Comparison of ENCODE assay signal across 10 cellular contexts in the genomic region with DNA sequence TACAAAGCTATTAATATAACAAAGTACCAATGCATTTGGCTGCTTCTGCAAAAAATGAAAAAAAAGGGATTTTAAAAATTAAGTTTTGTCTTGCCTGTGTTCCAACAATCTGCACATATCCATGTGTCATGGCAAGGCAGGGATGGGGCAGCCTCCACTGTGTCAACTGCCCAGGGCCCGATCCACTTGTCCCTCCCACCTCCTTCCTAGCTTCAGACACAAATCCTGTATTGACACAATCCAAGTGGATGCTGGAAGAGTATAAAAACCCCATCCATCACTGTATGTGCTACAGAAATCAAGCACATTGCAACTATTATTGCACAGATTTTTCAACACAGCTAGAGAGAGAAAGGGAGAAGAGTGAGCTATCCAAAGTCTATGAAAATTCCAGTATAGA.
A peak's percentile ranks its signal among the peaks of the same experiment; 100 is the strongest.
DNase-seq lines count a peak whose midpoint lies in the region; ATAC-seq and TF ChIP-seq lines count a peak whose summit lies in the region.
"Had no signal": no experiment of that assay in that cellular context is flagged by ENCODE, and none has a peak within 500 bp of the region (broad histone marks: within the 10 kb centered on the region; RNA-seq: fewer than 3 reads in every experiment).

No MANE protein-coding gene starts in this region.

- H3K23ac ChIP-seq in mesendoderm (ENCODE audit: low read length), result no peak overlapping the region

- DNase-seq in DMS153 treated with DMSO at 0.1 percent for 48 hours (lab: John Stamatoyannopoulos, UW; ENCODE audit: unreplicated experiment) (peak; percentile 50), posterior vena cava (ENCODE audit: low spot score) (no peak), mesendoderm (no peak), GM10248 (ENCODE audit: extremely low spot score) (no peak)
- DNase-seq in activated naive CD8-positive, alpha-beta T cell treated with anti-CD3 and anti-CD28 coated beads, Interleukin-2, amount 10 ng/mL, durations not matched to agents 7 days and 5 days, result no peak

- H3K9me3 ChIP-seq in Loucy (ENCODE audit: insufficient read depth, low read depth, low read length), result no peaks in the 10 kb centered on the region

- no peak overlapping the region for H4K8ac ChIP-seq in mesendoderm (ENCODE audit: low read depth, low read length)

- H3K56ac ChIP-seq in mesendoderm (ENCODE audit: low read length), result no peak overlapping the region

- no peak overlapping the region for H3K4ac ChIP-seq in mesendoderm (ENCODE audit: low read depth, low read length)

- H3K27ac Mint-ChIP-seq in activated naive CD8-positive, alpha-beta T cell treated with anti-CD3 and anti-CD28 coated beads, Interleukin-2, amount 10 ng/mL, durations not matched to agents 7 days and 5 days, result peak overlapping the region; percentile 100
- H3K27ac Mint-ChIP-seq: neural progenitor cell, type B pancreatic cell had no signal

- POLR2A ChIA-PET in activated naive CD8-positive, alpha-beta T cell treated with anti-CD3 and anti-CD28 coated beads, Interleukin-2, amount 10 ng/mL, durations not matched to agents 7 days and 5 days (lab: Charles Lee), result interaction anchor here (0.6 to 2.0 kb wide), 6 partner anchors 9 to 57 kb away, joined by 3 to 11 read pairs (median 5); no protein-coding TSS in a partner anchor
- POLR2A ChIA-PET in GM10248 (lab: Yijun Ruan, JAX), result interaction anchor here (1.2 kb wide), 1 partner anchor 12 kb away, joined by 5 read pairs; no protein-coding TSS in a partner anchor

- no peak overlapping the region for H2AFZ ChIP-seq in Loucy (ENCODE audit: low read length)
- H2AFZ ChIP-seq: neural progenitor cell had no signal

- peaks cover 21% of the 10 kb centered on the region for H3K36me3 Mint-ChIP-seq in activated naive CD8-positive, alpha-beta T cell treated with anti-CD3 and anti-CD28 coated beads, Interleukin-2, amount 10 ng/mL, durations not matched to agents 7 days and 5 days
- H3K36me3 Mint-ChIP-seq: type B pancreatic cell had no signal

- H3K4me3 ChIP-seq in Loucy (ENCODE audit: low read length, poor library complexity, severe bottlenecking) (peak overlapping the region; percentile 90), rectal smooth muscle tissue (ENCODE audit: low read length) (peak overlapping the region; percentile 45), mesendoderm (ENCODE audit: low read length) (no peak overlapping the region)
- H3K4me3 ChIP-seq: neural progenitor cell had no signal

- no peaks in the 10 kb centered on the region for H3K9me3 Mint-ChIP-seq in activated naive CD8-positive, alpha-beta T cell treated with anti-CD3 and anti-CD28 coated beads, Interleukin-2, amount 10 ng/mL, durations not matched to agents 7 days and 5 days
- H3K9me3 Mint-ChIP-seq: neural progenitor cell, type B pancreatic cell had no signal

- H3K18ac ChIP-seq in mesendoderm (ENCODE audit: low read length), result no peak overlapping the region

- H2BK120ac ChIP-seq in mesendoderm (ENCODE audit: low read depth, low read length), result no peak overlapping the region

- H3K79me2 ChIP-seq in Loucy (ENCODE audit: insufficient read depth, low read length) (peaks cover 79% of the 10 kb centered on the region), mesendoderm (ENCODE audit: control insufficient read depth, insufficient read depth, low read length) (no peaks in the 10 kb centered on the region)

- no peak overlapping the region for H2BK15ac ChIP-seq in mesendoderm (replicated peaks; ENCODE audit: low read depth)

- peaks cover 14% of the 10 kb centered on the region for H3F3A ChIP-seq in Loucy (ENCODE audit: low read depth)

- peak overlapping the region; percentile 99 for H3K4me3 Mint-ChIP-seq in activated naive CD8-positive, alpha-beta T cell treated with anti-CD3 and anti-CD28 coated beads, Interleukin-2, amount 10 ng/mL, durations not matched to agents 7 days and 5 days
- H3K4me3 Mint-ChIP-seq: neural progenitor cell, type B pancreatic cell had no signal

- H3K79me1 ChIP-seq in mesendoderm (ENCODE audit: low read length), result no peaks in the 10 kb centered on the region

- peaks cover 7% of the 10 kb centered on the region for H3K36me3 ChIP-seq in Loucy (ENCODE audit: insufficient read depth, low read length)
- H3K36me3 ChIP-seq in rectal smooth muscle tissue (ENCODE audit: control insufficient read depth, insufficient read depth, low read length), result no peaks in the 10 kb centered on the region
- H3K36me3 ChIP-seq in mesendoderm (ENCODE audit: control insufficient read depth, insufficient read depth, low read length), result no peaks in the 10 kb centered on the region
- H3K36me3 ChIP-seq: neural progenitor cell had no signal

- CTCF ChIA-PET in GM10248 (lab: Yijun Ruan, JAX), result interaction anchor here (1.0 to 10.5 kb wide), 9 partner anchors 10 to 119 kb away, joined by 3 to 55 read pairs (median 4); no protein-coding TSS in a partner anchor

- no peak overlapping the region for H3K27ac ChIP-seq in rectal smooth muscle tissue (ENCODE audit: low read depth, low read length)
- no peak overlapping the region for H3K27ac ChIP-seq in mesendoderm (ENCODE audit: low read depth, low read length)
- H3K27ac ChIP-seq: neural progenitor cell, VCaP had no signal

- H3K27me3 Mint-ChIP-seq in activated naive CD8-positive, alpha-beta T cell treated with anti-CD3 and anti-CD28 coated beads, Interleukin-2, amount 10 ng/mL, durations not matched to agents 7 days and 5 days, result no peaks in the 10 kb centered on the region
- H3K27me3 Mint-ChIP-seq: type B pancreatic cell had no signal

- H3K4me1 ChIP-seq in Loucy (ENCODE audit: insufficient read depth, low read length, poor library complexity, severe bottlenecking) (peaks cover 77% of the 10 kb centered on the region), rectal smooth muscle tissue (ENCODE audit: control insufficient read depth, insufficient read depth, low read length) (no peaks in the 10 kb centered on the region), mesendoderm (ENCODE audit: control insufficient read depth, low read depth, low read length) (peaks cover 8% of the 10 kb centered on the region)

- H3K27me3 ChIP-seq in Loucy (ENCODE audit: insufficient read depth, low read length, poor library complexity, severe bottlenecking), result no peaks in the 10 kb centered on the region
- H3K27me3 ChIP-seq in rectal smooth muscle tissue (ENCODE audit: control insufficient read depth, insufficient read depth, low read length), result no peaks in the 10 kb centered on the region
- no peaks in the 10 kb centered on the region for H3K27me3 ChIP-seq in mesendoderm (ENCODE audit: insufficient read depth, low read length, poor library complexity)
- H3K27me3 ChIP-seq: neural progenitor cell had no signal

- H3K4me2 ChIP-seq in Loucy (ENCODE audit: low read depth, low read length, poor library complexity, severe bottlenecking) (peak overlapping the region; percentile 87), mesendoderm (ENCODE audit: low read length) (no peak overlapping the region)
- H3K4me2 ChIP-seq: neural progenitor cell had no signal

- TF ChIP-seq CTCF in Loucy (conservative IDR thresholded peaks at IDR 0.05; ENCODE audit: low read length) (no peak), GM10248 (IDR thresholded peaks at IDR 0.05; ENCODE audit: control extremely low read depth, extremely low read depth, low read depth, missing control alignments) (no peak)

- peaks cover 38% of the 10 kb centered on the region for H4K20me1 ChIP-seq in Loucy (ENCODE audit: insufficient read depth, low read length, poor library complexity, severe bottlenecking)

- H3K9ac ChIP-seq in Loucy (ENCODE audit: low read depth, low read length, poor library complexity, severe bottlenecking), result peak overlapping the region; percentile 84
- no peak overlapping the region for H3K9ac ChIP-seq in rectal smooth muscle tissue (ENCODE audit: low read length)
- no peak overlapping the region for H3K9ac ChIP-seq in mesendoderm (ENCODE audit: low read length)
- H3K9ac ChIP-seq: neural progenitor cell had no signal

- no peak overlapping the region for H2AK5ac ChIP-seq in mesendoderm (ENCODE audit: low read length)

- no peaks in the 10 kb centered on the region for H3K9me2 ChIP-seq in Loucy (replicated peaks; ENCODE audit: low read depth, low read length)

- WGBS in mesendoderm (ENCODE audit: extremely low coverage, insufficient coverage, low lambda C conversion rate), result no CpG with 5 or more reads among the region's 1 CpG

- no peak for ATAC-seq in activated naive CD8-positive, alpha-beta T cell treated with anti-CD3 and anti-CD28 coated beads, Interleukin-2, amount 10 ng/mL, durations not matched to agents 7 days and 5 days (ENCODE audit: low read depth)

- no peak overlapping the region for H4K5ac ChIP-seq in mesendoderm (ENCODE audit: low read length)

- H2BK5ac ChIP-seq in mesendoderm (ENCODE audit: low read length), result no peak overlapping the region

- peaks cover 54% of the 10 kb centered on the region for H3K4me1 Mint-ChIP-seq in activated naive CD8-positive, alpha-beta T cell treated with anti-CD3 and anti-CD28 coated beads, Interleukin-2, amount 10 ng/mL, durations not matched to agents 7 days and 5 days

- intact Hi-C loops in posterior vena cava (cut with DNase I), result no loop called here
